Comparison of ENCODE assay signal across 1 cellular context in genomic region chr9:108188482-108188881, GRCh38.
TF ChIP-seq lines count a peak whose summit lies in the region.

No MANE protein-coding gene starts in this region.

TF ChIP-seq in GM23338, 12 proteins besides CTCF, POLR2A, EP300 and RAD21 (continued from another document):
- TF ChIP-seq JUNB (IDR thresholded peaks at IDR 0.05; ENCODE audit: unreplicated experiment) (no peak), ZNF331 (CRISPR knock-in tag; IDR thresholded peaks at IDR 0.05; ENCODE audit: low read depth) (no peak), ZNF114 (CRISPR knock-in tag; IDR thresholded peaks at IDR 0.05) (no peak), ZNF462 (CRISPR knock-in tag; IDR thresholded peaks at IDR 0.05) (no peak), CREB1 (CRISPR knock-in tag; IDR thresholded peaks at IDR 0.05; ENCODE audit: low read depth) (no peak), NANOG (IDR thresholded peaks at IDR 0.05; ENCODE audit: borderline replicate concordance) (no peak), EZH2phosphoT487 (IDR thresholded peaks at IDR 0.05; ENCODE audit: unreplicated experiment) (no peak), ETS1 (IDR thresholded peaks at IDR 0.05) (no peak), EZH2 (IDR thresholded peaks at IDR 0.05; ENCODE audit: low read depth, unreplicated experiment) (no peak), POLR2AphosphoS5 (IDR thresholded peaks at IDR 0.05; ENCODE audit: low read depth) (no peak), REST (IDR thresholded peaks at IDR 0.05; ENCODE audit: unreplicated experiment) (no peak)
